Comparison of ENCODE assay signal across 1 cellular context in the genomic region with DNA sequence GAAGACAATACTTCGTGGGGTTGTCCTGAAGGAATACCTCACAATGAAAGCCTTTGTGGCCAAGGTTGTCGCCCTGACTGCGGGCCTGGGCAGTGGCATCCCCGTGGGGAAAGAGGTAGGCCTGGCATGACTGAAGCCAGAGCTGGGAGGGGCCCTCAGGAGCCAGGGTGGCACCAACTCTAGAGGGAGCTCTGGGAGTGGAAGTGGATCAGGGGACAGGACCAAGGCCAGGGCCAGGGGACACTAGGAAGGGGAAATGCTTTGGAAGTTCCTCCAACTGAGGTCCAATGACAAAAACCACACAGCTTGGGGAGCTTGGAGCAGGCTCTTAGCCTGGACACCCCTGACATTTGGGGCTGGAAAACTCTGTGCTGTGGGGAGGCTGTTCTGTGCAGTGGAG.
TF ChIP-seq lines count a peak whose summit lies in the region.

No MANE protein-coding gene starts in this region.

TF ChIP-seq in GM12878, 131 proteins besides CTCF, POLR2A, EP300 and RAD21:
- TF ChIP-seq TBL1XR1 (IDR thresholded peaks at IDR 0.05; ENCODE audit: low read depth, low read length) (no peak), TCF7 (IDR thresholded peaks at IDR 0.05; ENCODE audit: borderline replicate concordance) (no peak), CHD1 (IDR thresholded peaks at IDR 0.05; ENCODE audit: low read depth, low read length) (no peak), RELB (IDR thresholded peaks at IDR 0.05; ENCODE audit: low read depth) (no peak), ZBTB40 (IDR thresholded peaks at IDR 0.05; ENCODE audit: borderline replicate concordance) (no peak), BCL11A (IDR thresholded peaks at IDR 0.05; ENCODE audit: low read depth, low read length) (no peak), RUNX3 (IDR thresholded peaks at IDR 0.05; ENCODE audit: low read length) (no peak), HDAC6 (IDR thresholded peaks at IDR 0.05; ENCODE audit: unreplicated experiment) (no peak), ZNF592 (IDR thresholded peaks at IDR 0.05) (no peak), KDM1A (IDR thresholded peaks at IDR 0.05; ENCODE audit: borderline replicate concordance) (no peak), ZNF207 (IDR thresholded peaks at IDR 0.05; ENCODE audit: borderline replicate concordance) (no peak), CEBPB (IDR thresholded peaks at IDR 0.05; ENCODE audit: borderline replicate concordance in 1 of 2, low read depth in 2 of 2, low read length in 2 of 2) (no peak)
- TF ChIP-seq, protein P1, sequence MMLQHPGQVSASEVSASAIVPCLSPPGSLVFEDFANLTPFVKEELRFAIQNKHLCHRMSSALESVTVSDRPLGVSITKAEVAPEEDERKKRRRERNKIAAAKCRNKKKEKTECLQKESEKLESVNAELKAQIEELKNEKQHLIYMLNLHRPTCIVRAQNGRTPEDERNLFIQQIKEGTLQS (IDR thresholded peaks at IDR 0.05; ENCODE audit: borderline replicate concordance, extremely low read depth, low read depth, low read length), result no peak
- TF ChIP-seq, protein P2, sequence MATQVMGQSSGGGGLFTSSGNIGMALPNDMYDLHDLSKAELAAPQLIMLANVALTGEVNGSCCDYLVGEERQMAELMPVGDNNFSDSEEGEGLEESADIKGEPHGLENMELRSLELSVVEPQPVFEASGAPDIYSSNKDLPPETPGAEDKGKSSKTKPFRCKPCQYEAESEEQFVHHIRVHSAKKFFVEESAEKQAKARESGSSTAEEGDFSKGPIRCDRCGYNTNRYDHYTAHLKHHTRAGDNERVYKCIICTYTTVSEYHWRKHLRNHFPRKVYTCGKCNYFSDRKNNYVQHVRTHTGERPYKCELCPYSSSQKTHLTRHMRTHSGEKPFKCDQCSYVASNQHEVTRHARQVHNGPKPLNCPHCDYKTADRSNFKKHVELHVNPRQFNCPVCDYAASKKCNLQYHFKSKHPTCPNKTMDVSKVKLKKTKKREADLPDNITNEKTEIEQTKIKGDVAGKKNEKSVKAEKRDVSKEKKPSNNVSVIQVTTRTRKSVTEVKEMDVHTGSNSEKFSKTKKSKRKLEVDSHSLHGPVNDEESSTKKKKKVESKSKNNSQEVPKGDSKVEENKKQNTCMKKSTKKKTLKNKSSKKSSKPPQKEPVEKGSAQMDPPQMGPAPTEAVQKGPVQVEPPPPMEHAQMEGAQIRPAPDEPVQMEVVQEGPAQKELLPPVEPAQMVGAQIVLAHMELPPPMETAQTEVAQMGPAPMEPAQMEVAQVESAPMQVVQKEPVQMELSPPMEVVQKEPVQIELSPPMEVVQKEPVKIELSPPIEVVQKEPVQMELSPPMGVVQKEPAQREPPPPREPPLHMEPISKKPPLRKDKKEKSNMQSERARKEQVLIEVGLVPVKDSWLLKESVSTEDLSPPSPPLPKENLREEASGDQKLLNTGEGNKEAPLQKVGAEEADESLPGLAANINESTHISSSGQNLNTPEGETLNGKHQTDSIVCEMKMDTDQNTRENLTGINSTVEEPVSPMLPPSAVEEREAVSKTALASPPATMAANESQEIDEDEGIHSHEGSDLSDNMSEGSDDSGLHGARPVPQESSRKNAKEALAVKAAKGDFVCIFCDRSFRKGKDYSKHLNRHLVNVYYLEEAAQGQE (IDR thresholded peaks at IDR 0.05; ENCODE audit: low read depth, low read length), result no peak
- TF ChIP-seq, protein P3, sequence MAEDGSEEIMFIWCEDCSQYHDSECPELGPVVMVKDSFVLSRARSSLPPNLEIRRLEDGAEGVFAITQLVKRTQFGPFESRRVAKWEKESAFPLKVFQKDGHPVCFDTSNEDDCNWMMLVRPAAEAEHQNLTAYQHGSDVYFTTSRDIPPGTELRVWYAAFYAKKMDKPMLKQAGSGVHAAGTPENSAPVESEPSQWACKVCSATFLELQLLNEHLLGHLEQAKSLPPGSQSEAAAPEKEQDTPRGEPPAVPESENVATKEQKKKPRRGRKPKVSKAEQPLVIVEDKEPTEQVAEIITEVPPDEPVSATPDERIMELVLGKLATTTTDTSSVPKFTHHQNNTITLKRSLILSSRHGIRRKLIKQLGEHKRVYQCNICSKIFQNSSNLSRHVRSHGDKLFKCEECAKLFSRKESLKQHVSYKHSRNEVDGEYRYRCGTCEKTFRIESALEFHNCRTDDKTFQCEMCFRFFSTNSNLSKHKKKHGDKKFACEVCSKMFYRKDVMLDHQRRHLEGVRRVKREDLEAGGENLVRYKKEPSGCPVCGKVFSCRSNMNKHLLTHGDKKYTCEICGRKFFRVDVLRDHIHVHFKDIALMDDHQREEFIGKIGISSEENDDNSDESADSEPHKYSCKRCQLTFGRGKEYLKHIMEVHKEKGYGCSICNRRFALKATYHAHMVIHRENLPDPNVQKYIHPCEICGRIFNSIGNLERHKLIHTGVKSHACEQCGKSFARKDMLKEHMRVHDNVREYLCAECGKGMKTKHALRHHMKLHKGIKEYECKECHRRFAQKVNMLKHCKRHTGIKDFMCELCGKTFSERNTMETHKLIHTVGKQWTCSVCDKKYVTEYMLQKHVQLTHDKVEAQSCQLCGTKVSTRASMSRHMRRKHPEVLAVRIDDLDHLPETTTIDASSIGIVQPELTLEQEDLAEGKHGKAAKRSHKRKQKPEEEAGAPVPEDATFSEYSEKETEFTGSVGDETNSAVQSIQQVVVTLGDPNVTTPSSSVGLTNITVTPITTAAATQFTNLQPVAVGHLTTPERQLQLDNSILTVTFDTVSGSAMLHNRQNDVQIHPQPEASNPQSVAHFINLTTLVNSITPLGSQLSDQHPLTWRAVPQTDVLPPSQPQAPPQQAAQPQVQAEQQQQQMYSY (CRISPR knock-in tag; IDR thresholded peaks at IDR 0.05), result no peak
